20 cellular contexts compared by ENCODE assay signal in the genomic region with DNA sequence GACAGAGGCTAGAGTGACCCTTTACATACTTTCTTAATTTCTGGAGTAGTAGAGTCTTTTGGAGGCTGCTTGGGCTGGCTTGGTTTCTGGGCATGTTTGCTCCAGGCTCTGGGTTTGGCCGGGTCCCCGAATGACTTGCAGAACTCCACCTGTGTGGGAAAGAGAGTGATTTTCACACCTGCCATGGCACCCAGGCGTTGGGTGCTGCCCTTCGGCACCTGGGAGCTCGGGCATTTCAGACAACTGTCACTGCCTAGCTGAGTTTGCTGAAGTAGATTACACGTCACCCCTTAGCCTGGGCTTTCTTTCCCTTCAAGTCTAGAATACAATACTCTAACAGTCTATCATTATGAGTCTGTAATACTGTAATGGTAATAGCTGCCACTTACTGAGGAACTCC.
"Had no signal": no experiment of that assay in that cellular context is flagged by ENCODE, and none has a peak within 500 bp of the region (broad histone marks: within the 10 kb centered on the region; RNA-seq: fewer than 3 reads in every experiment).

No MANE protein-coding gene starts in this region.

- H3K27me3 ChIP-seq: esophagus squamous epithelium, gastroesophageal sphincter, spleen, testis, tibial nerve, upper lobe of right lung, vagina had no signal

- H3K4me1 ChIP-seq: testis had no signal

- ATAC-seq: gastroesophageal sphincter; left lobe of liver; naive thymus-derived CD4-positive, alpha-beta T cell; sciatic nerve; upper lobe of right lung had no signal

- H3K9me3 ChIP-seq: esophagus squamous epithelium, gastroesophageal sphincter, spleen, testis, tibial nerve, upper lobe of right lung, vagina had no signal

- DNase-seq: dermis blood vessel endothelial cell; esophagus squamous epithelium; foreskin fibroblast; glutamatergic neuron; islet precursor cell; mammary epithelial cell; naive thymus-derived CD4-positive, alpha-beta T cell; nephron progenitor cell; posterior cingulate gyrus; spleen; stimulated activated CD4-positive, alpha-beta T cell treated with anti-CD3 and anti-CD28 coated beads, Interleukin-2, amount 100 ng/mL, for 24 hours; stimulated activated CD4-positive, alpha-beta T cell treated with anti-CD3 and anti-CD28 coated beads, Interleukin-4, amount 100 ng/mL, for 4 hours; testis; upper lobe of right lung had no signal

- H3K27ac Mint-ChIP-seq: naive thymus-derived CD4-positive, alpha-beta T cell; nephron progenitor cell had no signal

- H3K4me3 ChIP-seq: esophagus squamous epithelium, gastroesophageal sphincter, spleen, testis, tibial nerve, upper lobe of right lung, vagina had no signal

- H3K9me3 Mint-ChIP-seq: naive thymus-derived CD4-positive, alpha-beta T cell; nephron progenitor cell; stimulated activated naive CD8-positive, alpha-beta T cell treated with anti-CD3 and anti-CD28 coated beads, Interleukin-15, Interleukin-2, amounts not matched to agents 100 ng/mL and 50 ng/mL, for 24 hours had no signal

- H3K27me3 Mint-ChIP-seq: naive thymus-derived CD4-positive, alpha-beta T cell; stimulated activated naive CD8-positive, alpha-beta T cell treated with anti-CD3 and anti-CD28 coated beads, Interleukin-15, Interleukin-2, amounts not matched to agents 100 ng/mL and 50 ng/mL, for 24 hours had no signal

- H3K27ac ChIP-seq: esophagus squamous epithelium, gastroesophageal sphincter, spleen, testis, tibial nerve, upper lobe of right lung, vagina had no signal

- H3K4me3 Mint-ChIP-seq: naive thymus-derived CD4-positive, alpha-beta T cell; nephron progenitor cell; stimulated activated naive CD8-positive, alpha-beta T cell treated with anti-CD3 and anti-CD28 coated beads, Interleukin-15, Interleukin-2, amounts not matched to agents 100 ng/mL and 50 ng/mL, for 24 hours had no signal
